ENCODE assay signal across 11 cellular contexts in the genomic region with DNA sequence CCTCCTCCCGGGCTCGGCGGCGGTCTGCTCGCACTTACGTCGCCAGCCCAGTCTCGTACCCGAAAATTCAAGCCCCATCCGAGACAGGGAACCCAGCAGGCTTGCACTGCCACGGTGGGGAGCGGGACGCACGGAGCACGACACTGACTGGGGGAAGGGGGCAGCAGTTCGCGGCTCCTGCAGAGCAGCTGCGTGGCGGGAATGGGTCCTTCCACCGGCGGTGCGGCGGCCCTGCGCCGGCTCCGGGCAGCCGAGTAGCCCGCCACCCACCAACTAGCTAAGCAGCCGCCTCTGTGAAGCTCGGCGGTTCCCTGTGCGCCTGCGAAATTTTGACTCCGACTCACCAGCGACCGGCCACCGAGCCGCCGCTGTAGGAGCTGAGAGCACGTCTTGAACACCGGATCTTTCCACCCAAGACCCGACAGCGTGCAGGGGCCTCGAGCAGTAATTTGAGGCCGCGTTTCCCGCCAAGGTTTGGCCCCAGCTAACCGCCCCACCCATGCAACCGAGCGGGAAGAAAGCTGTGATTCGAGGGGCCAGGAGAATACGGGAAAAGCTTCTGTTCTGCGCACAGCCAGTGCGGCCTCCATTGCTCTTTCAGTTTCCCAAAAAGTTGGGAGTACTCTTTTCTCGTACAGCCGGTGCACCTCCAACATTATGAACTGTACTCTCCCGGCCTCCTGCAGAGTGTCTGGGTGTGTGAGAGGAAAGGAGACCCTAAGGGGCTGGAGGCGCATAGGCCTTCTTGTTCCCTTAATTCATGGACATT. TPM values are rescaled to one million over a fixed set of nuclear protein-coding genes. Genes with fewer than 3 reads are reported as not detected.
DNase-seq lines count a peak whose midpoint lies in the region; FAIRE-seq and TF ChIP-seq lines count a peak whose summit lies in the region.
"Had no signal": no experiment of that assay in that cellular context is flagged by ENCODE, and none has a peak within 500 bp of the region (broad histone marks: within the 10 kb centered on the region; RNA-seq: fewer than 3 reads in every experiment).

No MANE protein-coding gene starts in this region.

- no peak overlapping the region for H3K27ac Mint-ChIP-seq in activated CD4-positive, alpha-beta memory T cell treated with anti-CD3 and anti-CD28 coated beads for 36 hours

- H2AFZ ChIP-seq in fibroblast of lung (ENCODE audit: low read length) = no peak overlapping the region
- H2AFZ ChIP-seq in trophoblast cell (ENCODE audit: insufficient read depth, low read length, poor library complexity) = no peak overlapping the region

- no CpG with 5 or more reads among the region's 58 CpGs for WGBS in trophoblast cell (ENCODE audit: extremely low coverage, insufficient coverage, insufficient read length)

- H3K4me3 ChIP-seq in fibroblast of lung (replicated peaks in 1 of 4; ENCODE audit: control extremely low read depth in 1 of 4, insufficient read depth in 1 of 4, low read depth in 3 of 4, low read length in 4 of 4) = no peak overlapping the region
- H3K4me3 ChIP-seq in trophoblast cell (ENCODE audit: low read depth, low read length) = peak overlapping the region; percentile 37
- H3K4me3 ChIP-seq in kidney (ENCODE audit: low read length in 2 of 2) = no peak overlapping the region

- no peaks in the 10 kb centered on the region for H3K79me1 ChIP-seq in trophoblast cell (ENCODE audit: low read length)

- no peaks in the 10 kb centered on the region for H3K79me2 ChIP-seq in fibroblast of lung (ENCODE audit: control insufficient read depth, insufficient read depth, low read length)
- H3K79me2 ChIP-seq in trophoblast cell (ENCODE audit: control insufficient read depth, insufficient read depth, low read length, poor library complexity) = no peaks in the 10 kb centered on the region

- in situ Hi-C loops in GM13977 (cut with MboI; ENCODE audit: low pct_unique_long_range_greater_than_20kb, low sequenced_read_pairs, unreplicated experiment) = no loop called here

- no peak overlapping the region for H4K91ac ChIP-seq in trophoblast cell (ENCODE audit: low read depth, low read length)

- no peak overlapping the region for H3K23ac ChIP-seq in trophoblast cell (ENCODE audit: low read length)

- H3K14ac ChIP-seq in trophoblast cell (ENCODE audit: low read length) = no peak overlapping the region

- H3K4me1 ChIP-seq in fibroblast of lung (ENCODE audit: control insufficient read depth, extremely low read depth, insufficient read depth, low read length) (peaks cover 2% of the 10 kb centered on the region), trophoblast cell (ENCODE audit: control insufficient read depth in 1 of 2, insufficient read depth in 2 of 2, low read length in 2 of 2) (peaks cover 16 to 24% of the 10 kb centered on the region in 2 experiments), kidney (ENCODE audit: control insufficient read depth in 1 of 2, insufficient read depth in 1 of 2, low read depth in 1 of 2, low read length in 2 of 2) (peaks cover 0 to 8% of the 10 kb centered on the region in 2 donors)

- no peaks in the 10 kb centered on the region for H3K36me3 Mint-ChIP-seq in activated CD4-positive, alpha-beta memory T cell treated with anti-CD3 and anti-CD28 coated beads for 36 hours

- peak; percentile 34 for DNase-seq in GM13977 (ENCODE audit: low spot score)
- peak; percentile 36 for DNase-seq in activated CD4-positive, alpha-beta memory T cell treated with anti-CD3 and anti-CD28 coated beads for 36 hours
- no peak for DNase-seq in fibroblast of lung (ENCODE audit: low read depth in 2 of 2)
- DNase-seq in trophoblast cell = no peak
- DNase-seq in cerebellar nuclear complex (lab: John Stamatoyannopoulos, UW) = no peak
- no peak for DNase-seq in D721Med (ENCODE audit: insufficient read length, low spot score)
- DNase-seq in kidney = no peak
- DNase-seq: NCI-H526 treated with DMSO at 0.1 percent for 48 hours, SIG-M5, small intestine had no signal

- H3K36me3 ChIP-seq in fibroblast of lung (ENCODE audit: control insufficient read depth, insufficient read depth, low read length) = no peaks in the 10 kb centered on the region
- H3K36me3 ChIP-seq in trophoblast cell (ENCODE audit: control insufficient read depth in 1 of 2, insufficient read depth in 2 of 2, low read length in 2 of 2) = no peaks in the 10 kb centered on the region
- no peaks in the 10 kb centered on the region for H3K36me3 ChIP-seq in kidney (ENCODE audit: control insufficient read depth in 1 of 2, insufficient read depth in 2 of 2, low read length in 2 of 2)

- no peak overlapping the region for H2AK5ac ChIP-seq in trophoblast cell (ENCODE audit: low read length)

- H4K8ac ChIP-seq in trophoblast cell (ENCODE audit: low read depth, low read length) = no peak overlapping the region

- no peak overlapping the region for H3K9ac ChIP-seq in fibroblast of lung (ENCODE audit: insufficient read depth, low read length)
- H3K9ac ChIP-seq in trophoblast cell (ENCODE audit: low read length) = no peak overlapping the region
- no peak overlapping the region for H3K9ac ChIP-seq in kidney (ENCODE audit: low read length in 2 of 2)

- H4K12ac ChIP-seq in trophoblast cell (ENCODE audit: low read depth, low read length) = no peak overlapping the region

- H3K9me3 ChIP-seq in fibroblast of lung (ENCODE audit: control insufficient read depth, insufficient read depth, low read depth, low read length) (no peaks in the 10 kb centered on the region), trophoblast cell (ENCODE audit: insufficient read depth, low read depth, low read length) (peaks cover 8% of the 10 kb centered on the region), kidney (ENCODE audit: control insufficient read depth in 1 of 2, low read length in 2 of 2) (no peaks in the 10 kb centered on the region)

- H3K4me3 Mint-ChIP-seq in activated CD4-positive, alpha-beta memory T cell treated with anti-CD3 and anti-CD28 coated beads for 36 hours = no peak overlapping the region

- H4K20me1 ChIP-seq in fibroblast of lung (ENCODE audit: control insufficient read depth, extremely low read depth, insufficient read depth, low read length) = no peaks in the 10 kb centered on the region

- no peak overlapping the region for H3K4ac ChIP-seq in trophoblast cell (ENCODE audit: low read depth, low read length)

- no peak overlapping the region for H2BK5ac ChIP-seq in trophoblast cell (ENCODE audit: low read depth, low read length, poor library complexity)

- FAIRE-seq in D721Med (lab: Jason Lieb, UNC) (no peak), kidney (lab: Jason Lieb, UNC) (no peak)
- FAIRE-seq: bronchial epithelial cell, small intestine had no signal

- no peak overlapping the region for H2BK12ac ChIP-seq in trophoblast cell (ENCODE audit: low read length)

- H3K27me3 Mint-ChIP-seq in activated CD4-positive, alpha-beta memory T cell treated with anti-CD3 and anti-CD28 coated beads for 36 hours = peaks cover 81% of the 10 kb centered on the region

- peak overlapping the region; percentile 8 for H3K4me2 ChIP-seq in fibroblast of lung (ENCODE audit: extremely low read depth, insufficient read depth, low read length)
- peak overlapping the region; percentile 69 for H3K4me2 ChIP-seq in trophoblast cell (ENCODE audit: low read length)

- TF ChIP-seq CTCF in GM13977 (IDR thresholded peaks at IDR 0.05; ENCODE audit: extremely low read depth, insufficient read depth, missing control alignments) (no peak), fibroblast of lung (conservative IDR thresholded peaks at IDR 0.05 in 1 of 2, IDR thresholded peaks at IDR 0.05 in 1 of 2; ENCODE audit: low read depth in 1 of 2, low read length in 2 of 2) (no peak), D721Med (IDR thresholded peaks at IDR 0.05; ENCODE audit: insufficient read depth, missing control alignments) (no peak), kidney (IDR thresholded peaks at IDR 0.05; ENCODE audit: borderline replicate concordance, extremely low read depth, insufficient read depth) (no peak)

- no peak overlapping the region for H2BK120ac ChIP-seq in trophoblast cell (ENCODE audit: insufficient read depth, low read length, poor library complexity)

- POLR2A ChIA-PET in activated CD4-positive, alpha-beta memory T cell treated with anti-CD3 and anti-CD28 coated beads for 36 hours (lab: Charles Lee) = interaction anchor here (1.1 kb wide), 1 partner anchor 9 kb away, joined by 4 read pairs; no protein-coding TSS in a partner anchor

- H3K27me3 ChIP-seq in fibroblast of lung (ENCODE audit: control insufficient read depth, insufficient read depth, low read length) (peaks cover 84% of the 10 kb centered on the region), trophoblast cell (ENCODE audit: insufficient read depth, low read length) (peaks cover 79% of the 10 kb centered on the region)

- CTCF ChIA-PET in activated CD4-positive, alpha-beta memory T cell treated with anti-CD3 and anti-CD28 coated beads for 36 hours (lab: Charles Lee) = interaction anchor here (0.7 to 3.9 kb wide), 2 partner anchors 10 to 52 kb away, joined by 3 to 16 read pairs; partner anchors contain the start of gene CCNO

- H3K27ac ChIP-seq in fibroblast of lung (ENCODE audit: insufficient read depth, low read length) = no peak overlapping the region
- H3K27ac ChIP-seq in trophoblast cell (ENCODE audit: low read depth, low read length) = no peak overlapping the region
- H3K27ac ChIP-seq in kidney (ENCODE audit: low read depth in 2 of 2, low read length in 2 of 2) = no peak overlapping the region

- H3K4me1 Mint-ChIP-seq in activated CD4-positive, alpha-beta memory T cell treated with anti-CD3 and anti-CD28 coated beads for 36 hours (ENCODE audit: low read depth) = peaks cover 27% of the 10 kb centered on the region

- intact Hi-C loops in activated CD4-positive, alpha-beta memory T cell treated with anti-CD3 and anti-CD28 coated beads for 36 hours (cut with micrococcal nuclease) = no loop called here
- intact Hi-C loops in kidney (cut with DNase I) = no loop called here

- H3K9me3 Mint-ChIP-seq in activated CD4-positive, alpha-beta memory T cell treated with anti-CD3 and anti-CD28 coated beads for 36 hours = no peaks in the 10 kb centered on the region

- H3K18ac ChIP-seq in trophoblast cell (ENCODE audit: low read length) = no peak overlapping the region

RNA-seq across cellular contexts. Expression of gene MCIDAS, which starts 3.7 kb away (rescaled TPM):
- total RNA-seq in activated CD4-positive, alpha-beta memory T cell treated with anti-CD3 and anti-CD28 coated beads for 36 hours = not detected
- not detected in 2 replicates for total RNA-seq in fibroblast of lung
- polyA plus RNA-seq in fibroblast of lung = not detected in 2 replicates
- polyA plus RNA-seq in fibroblast of lung (2012) = not detected in 2 replicates
- polyA minus RNA-seq in fibroblast of lung (ENCODE audit: low replicate concordance) = not detected in 2 replicates
- polyA plus RNA-seq in trophoblast cell (2013) = 0.04 TPM in 1 of 2 replicates, not detected in the other
- 0.13 TPM for total RNA-seq in kidney
- not detected for polyA plus RNA-seq in kidney (ENCODE audit: insufficient read depth, low read depth, low replicate concordance)
- polyA plus RNA-seq: small intestine had no signal

RNA-seq across cellular contexts. Expression of gene CCNO, which starts 10.0 kb away (rescaled TPM):
- not detected for total RNA-seq in activated CD4-positive, alpha-beta memory T cell treated with anti-CD3 and anti-CD28 coated beads for 36 hours
- total RNA-seq in fibroblast of lung (not detected in 2 replicates), kidney (5.9 TPM)
- polyA plus RNA-seq in fibroblast of lung (0.03 TPM in 1 of 2 replicates, not detected in the other), kidney (ENCODE audit: insufficient read depth, low read depth, low replicate concordance) (2.1 TPM)
- 0.10 and 0.12 TPM in 2 replicates for polyA plus RNA-seq in fibroblast of lung (2012)
- not detected in 2 replicates for polyA minus RNA-seq in fibroblast of lung (ENCODE audit: low replicate concordance)
- polyA plus RNA-seq in trophoblast cell (2013) = 0.33 and 0.46 TPM in 2 replicates

RNA-seq across cellular contexts. Expression of gene CDC20B, which starts 50.4 kb away (rescaled TPM):
- not detected for total RNA-seq in activated CD4-positive, alpha-beta memory T cell treated with anti-CD3 and anti-CD28 coated beads for 36 hours
- total RNA-seq in fibroblast of lung (under 0.01 TPM in 1 of 2 replicates, not detected in the other), kidney (not detected)
- polyA plus RNA-seq in fibroblast of lung (0.12 TPM in 1 of 2 replicates, not detected in the other), kidney (ENCODE audit: insufficient read depth, low read depth, low replicate concordance) (0.88 TPM)
- polyA plus RNA-seq in fibroblast of lung (2012) = 0.08 TPM in 1 of 2 replicates, not detected in the other
- polyA minus RNA-seq in fibroblast of lung (ENCODE audit: low replicate concordance) = not detected in 2 replicates
- polyA plus RNA-seq in trophoblast cell (2013) = 0.01 and 0.03 TPM in 2 replicates
- total RNA-seq: bronchial epithelial cell had no signal
- polyA plus RNA-seq: small intestine had no signal

Comparison
In these comparisons a context has a peak if more than half of its experiments do, and no peak if none do; other contexts are left out.
1. DNase-seq: peak in GM13977 (single experiment) and activated CD4-positive, alpha-beta memory T cell treated with anti-CD3 and anti-CD28 coated beads for 36 hours (single experiment); none in fibroblast of lung (0 of 2), trophoblast cell (0 of 2), cerebellar nuclear complex (0 of 2), D721Med (single experiment) and kidney (single experiment).